Comparison of ENCODE assay signal across 8 cellular contexts in genomic region chr14:73723799-73724621, GRCh38. TPM values are rescaled to one million over a fixed set of nuclear protein-coding genes. Genes with fewer than 3 reads are reported as not detected.
DNase-seq lines count a peak whose midpoint lies in the region; ATAC-seq and TF ChIP-seq lines count a peak whose summit lies in the region.

No MANE protein-coding gene starts in this region.

- H3K9ac ChIP-seq in BLaER1 treated with 17β-estradiol and CSF1 and Interleukin-3, amounts not matched to agents 10 nM and 100 nM = peak overlapping the region; percentile 42 to 68 (median 62); a peak in 21 of 22 replicates

- no peaks in the 10 kb centered on the region for H3K9me3 ChIP-seq in BLaER1 treated with 17β-estradiol and CSF1 and Interleukin-3, amounts not matched to agents 10 nM and 100 nM (replicated peaks in 1 of 11)

- no peak overlapping the region for H3K4me3 Mint-ChIP-seq in activated CD8-positive, alpha-beta T cell treated with anti-CD3 and anti-CD28 coated beads for 36 hours

- H3K27me3 ChIP-seq in BLaER1 treated with 17β-estradiol and CSF1 and Interleukin-3, amounts not matched to agents 10 nM and 100 nM = no peaks in the 10 kb centered on the region
- H3K27me3 ChIP-seq in HL-60 (ENCODE audit: insufficient read depth, poor library complexity, severe bottlenecking) = no peaks in the 10 kb centered on the region

- no peaks in the 10 kb centered on the region for H3K9me3 Mint-ChIP-seq in activated CD8-positive, alpha-beta T cell treated with anti-CD3 and anti-CD28 coated beads for 36 hours

- peak overlapping the region; percentile 81 for H3K27ac Mint-ChIP-seq in activated CD8-positive, alpha-beta T cell treated with anti-CD3 and anti-CD28 coated beads for 36 hours

- CTCF ChIA-PET in activated CD8-positive, alpha-beta T cell treated with anti-CD3 and anti-CD28 coated beads for 36 hours (lab: Charles Lee) = interaction anchor here (0.7 to 1.5 kb wide), 5 partner anchors 9 to 144 kb away, joined by 3 to 4 read pairs (median 3); partner anchors contain the start of gene PNMA1

- peaks cover 68% of the 10 kb centered on the region for H3K36me3 Mint-ChIP-seq in activated CD8-positive, alpha-beta T cell treated with anti-CD3 and anti-CD28 coated beads for 36 hours (ENCODE audit: low read depth)

- DNase-seq in HL-60 (ENCODE audit: low read depth in 1 of 2, low spot score in 1 of 2) (peak in 1 of 2 experiments; percentile 28), glomerular endothelial cell (ENCODE audit: extremely low read depth, low read depth, low spot score) (peak; percentile 64), renal cortical epithelial cell (ENCODE audit: low read depth) (peak; percentile 91), activated gamma-delta T cell treated with Interleukin-2 at 50 U/mL for 16 hours (no peak), SHP77 treated with DMSO at 0.1 percent for 48 hours (lab: John Stamatoyannopoulos, UW) (no peak)
- DNase-seq in activated CD8-positive, alpha-beta T cell treated with anti-CD3 and anti-CD28 coated beads for 36 hours = no peak

- H3K4me3 ChIP-seq in BLaER1 treated with 17β-estradiol and CSF1 and Interleukin-3, amounts not matched to agents 10 nM and 100 nM = no peak overlapping the region
- no peak overlapping the region for H3K4me3 ChIP-seq in HL-60 (replicated peaks; ENCODE audit: insufficient read depth, low read length)

- ATAC-seq in activated CD8-positive, alpha-beta T cell treated with anti-CD3 and anti-CD28 coated beads for 36 hours = no peak
- ATAC-seq in GM21723 (IDR thresholded peaks at IDR 0.05; ENCODE audit: unreplicated experiment) = no peak

- no peaks in the 10 kb centered on the region for H3K27me3 Mint-ChIP-seq in activated CD8-positive, alpha-beta T cell treated with anti-CD3 and anti-CD28 coated beads for 36 hours

- no peak for TF ChIP-seq CTCF in HL-60 (IDR thresholded peaks at IDR 0.05; ENCODE audit: insufficient read depth, low read length)
- no peak for TF ChIP-seq CTCF in activated CD8-positive, alpha-beta T cell treated with anti-CD3 and anti-CD28 coated beads for 36 hours (IDR thresholded peaks at IDR 0.05)

- peak overlapping the region; percentile 28 to 79 (median 65); a peak in 20 of 22 replicates for H3K4me2 ChIP-seq in BLaER1 treated with 17β-estradiol and CSF1 and Interleukin-3, amounts not matched to agents 10 nM and 100 nM

- H3K36me3 ChIP-seq in BLaER1 treated with 17β-estradiol and CSF1 and Interleukin-3, amounts not matched to agents 10 nM and 100 nM = peaks cover 94 to 99% (median 97%) of the 10 kb centered on the region in 11 experiments

- peaks cover 27% of the 10 kb centered on the region for H3K4me1 Mint-ChIP-seq in activated CD8-positive, alpha-beta T cell treated with anti-CD3 and anti-CD28 coated beads for 36 hours (ENCODE audit: low read depth)

- H4K20me1 ChIP-seq in BLaER1 treated with 17β-estradiol and CSF1 and Interleukin-3, amounts not matched to agents 10 nM and 100 nM = peaks cover 19 to 84% (median 41%) of the 10 kb centered on the region in 11 experiments; a peak in 20 of 22 replicates

- H3K4me1 ChIP-seq in BLaER1 treated with 17β-estradiol and CSF1 and Interleukin-3, amounts not matched to agents 10 nM and 100 nM = peaks cover 23 to 66% (median 56%) of the 10 kb centered on the region in 10 experiments

- peak overlapping the region in 10 of 11 experiments; percentile 50 to 82 (median 73); a peak in 20 of 22 replicates for H3K27ac ChIP-seq in BLaER1 treated with 17β-estradiol and CSF1 and Interleukin-3, amounts not matched to agents 10 nM and 100 nM
- H3K27ac ChIP-seq in HL-60 (replicated peaks) = peak overlapping the region; percentile 33; the same call in 1 of the 2 replicates

- intact Hi-C loops in activated CD8-positive, alpha-beta T cell treated with anti-CD3 and anti-CD28 coated beads for 36 hours (cut with micrococcal nuclease) = no loop called here

- POLR2A ChIA-PET in activated CD8-positive, alpha-beta T cell treated with anti-CD3 and anti-CD28 coated beads for 36 hours (lab: Charles Lee) = interaction anchor here (1.0 to 1.9 kb wide), 3 partner anchors 11 to 61 kb away, joined by 3 to 5 read pairs (median 4); no protein-coding TSS in a partner anchor

RNA-seq across cellular contexts. Expression of gene PNMA1, which starts 9.8 kb away (rescaled TPM):
- total RNA-seq in activated CD8-positive, alpha-beta T cell treated with anti-CD3 and anti-CD28 coated beads for 36 hours = 10 to 100 TPM; 22.9 to 24.1 TPM
- total RNA-seq in glomerular endothelial cell (38.5 and 44.9 TPM in 2 replicates), renal cortical epithelial cell (15.3 and 86.2 TPM in 2 replicates)

Comparison
In these comparisons a context has a peak if more than half of its experiments do, and no peak if none do; other contexts are left out.
1. DNase-seq: peak in glomerular endothelial cell (single experiment) and renal cortical epithelial cell (single experiment); none in activated CD8-positive, alpha-beta T cell treated with anti-CD3 and anti-CD28 coated beads for 36 hours (single experiment), activated gamma-delta T cell treated with Interleukin-2 at 50 U/mL for 16 hours (single experiment) and SHP77 treated with DMSO at 0.1 percent for 48 hours (single experiment).